ENCODE assay signal across 8 cellular contexts in genomic region chr11:843818-844692, GRCh38. TPM values are rescaled to one million over a fixed set of nuclear protein-coding genes. Genes with fewer than 3 reads are reported as not detected.
DNase-seq lines count a peak whose midpoint lies in the region; ATAC-seq, FAIRE-seq and TF ChIP-seq lines count a peak whose summit lies in the region.

No MANE protein-coding gene starts in this region.

- peaks cover 24% of the 10 kb centered on the region for H3K36me3 Mint-ChIP-seq in stimulated activated effector memory CD8-positive, alpha-beta T cell treated with anti-CD3 and anti-CD28 coated beads, Interleukin-12 subunit alpha, Interleukin-12 subunit beta, amount 100 ng/mL, for 72 hours

- DNase-seq in ELR (ENCODE audit: low read depth), result peak; percentile 92
- peak; percentile 53 for DNase-seq in NCI-H69 (lab: John Stamatoyannopoulos, UW)
- DNase-seq in cardiac fibroblast (ENCODE audit: low read depth in 2 of 2), result peak; percentile 95 to 99
- no peak for DNase-seq in keratinocyte (ENCODE audit: low read depth, low spot score)
- no peak for DNase-seq in stimulated activated effector memory CD8-positive, alpha-beta T cell treated with anti-CD3 and anti-CD28 coated beads, Interleukin-12 subunit alpha, Interleukin-12 subunit beta, amount 100 ng/mL, for 72 hours (ENCODE audit: low spot score in 2 of 2)
- DNase-seq in SHP77 treated with DMSO at 0.1 percent for 48 hours (lab: John Stamatoyannopoulos, UW), result no peak
- DNase-seq in HPDE6-E6E7 (ENCODE audit: extremely low spot score), result no peak

- no peaks in the 10 kb centered on the region for H3K27me3 ChIP-seq in keratinocyte (ENCODE audit: control insufficient read depth, extremely low read depth, insufficient read depth, low read length)

- peak overlapping the region; percentile 90 for H3K9ac ChIP-seq in keratinocyte (ENCODE audit: control insufficient read depth, extremely low read depth, insufficient read depth, low read length)

- peak overlapping the region; percentile 74 for H3K27ac ChIP-seq in keratinocyte (ENCODE audit: control insufficient read depth, insufficient read depth, low read length)

- H4K20me1 ChIP-seq in keratinocyte (ENCODE audit: control insufficient read depth, extremely low read depth, insufficient read depth, low read length), result peaks cover 23% of the 10 kb centered on the region

- H3K9me3 ChIP-seq in keratinocyte (ENCODE audit: control insufficient read depth, low read depth, low read length), result no peaks in the 10 kb centered on the region

- H3K4me2 ChIP-seq in keratinocyte (ENCODE audit: control insufficient read depth, extremely low read depth, insufficient read depth, low read depth, low read length), result peak overlapping the region; percentile 90

- H3K79me2 ChIP-seq in keratinocyte (ENCODE audit: control insufficient read depth, insufficient read depth, low read length), result peaks cover 51% of the 10 kb centered on the region

- peak; percentile 60 for FAIRE-seq in keratinocyte (lab: Jason Lieb, UNC)

- H3K36me3 ChIP-seq in keratinocyte (ENCODE audit: control insufficient read depth in 2 of 2, extremely low read depth in 1 of 2, insufficient read depth in 2 of 2, low read length in 2 of 2), result peaks cover 6 to 20% of the 10 kb centered on the region in 2 experiments

- peak overlapping the region; percentile 43 for H3K27ac Mint-ChIP-seq in stimulated activated effector memory CD8-positive, alpha-beta T cell treated with anti-CD3 and anti-CD28 coated beads, Interleukin-12 subunit alpha, Interleukin-12 subunit beta, amount 100 ng/mL, for 72 hours

- peaks cover 5% of the 10 kb centered on the region for H3K9me1 ChIP-seq in keratinocyte (ENCODE audit: control insufficient read depth, extremely low read depth, insufficient read depth, low read length)

- peak overlapping the region; percentile 77 for H3K4me3 Mint-ChIP-seq in stimulated activated effector memory CD8-positive, alpha-beta T cell treated with anti-CD3 and anti-CD28 coated beads, Interleukin-12 subunit alpha, Interleukin-12 subunit beta, amount 100 ng/mL, for 72 hours

- H3K9me3 Mint-ChIP-seq in stimulated activated effector memory CD8-positive, alpha-beta T cell treated with anti-CD3 and anti-CD28 coated beads, Interleukin-12 subunit alpha, Interleukin-12 subunit beta, amount 100 ng/mL, for 72 hours, result no peaks in the 10 kb centered on the region

- peaks cover 62% of the 10 kb centered on the region for H3K4me1 ChIP-seq in keratinocyte (ENCODE audit: control insufficient read depth, extremely low read depth, insufficient read depth, low read length)

- dilution Hi-C loops in keratinocyte (cut with MboI; ENCODE audit: extremely low pct_ligation_motif_present, low sequenced_read_pairs), result no loop called here

- peaks cover 27% of the 10 kb centered on the region for H3K4me1 Mint-ChIP-seq in stimulated activated effector memory CD8-positive, alpha-beta T cell treated with anti-CD3 and anti-CD28 coated beads, Interleukin-12 subunit alpha, Interleukin-12 subunit beta, amount 100 ng/mL, for 72 hours

- ATAC-seq in stimulated activated effector memory CD8-positive, alpha-beta T cell treated with anti-CD3 and anti-CD28 coated beads, Interleukin-12 subunit alpha, Interleukin-12 subunit beta, amount 100 ng/mL, for 72 hours, result no peak
- no peak for ATAC-seq in GM19395 (IDR thresholded peaks at IDR 0.05; ENCODE audit: unreplicated experiment)

- TF ChIP-seq CTCF in cardiac fibroblast (IDR thresholded peaks at IDR 0.05; ENCODE audit: low read depth, low read length), result no peak
- TF ChIP-seq CTCF in keratinocyte (optimal IDR thresholded peaks at IDR 0.05 in 1 of 3, IDR thresholded peaks at IDR 0.05 in 1 of 3, conservative IDR thresholded peaks at IDR 0.05 in 1 of 3; ENCODE audit: extremely low read depth in 1 of 3, insufficient read depth in 2 of 3, low read length in 3 of 3), result peak in 1 of 3 experiments; percentile 5

- H3K4me3 ChIP-seq in cardiac fibroblast (replicated peaks in 1 of 2; ENCODE audit: low read depth in 2 of 2, low read length in 2 of 2), result peak overlapping the region; percentile 66 to 73
- H3K4me3 ChIP-seq in keratinocyte (ENCODE audit: control insufficient read depth in 2 of 3, extremely low read depth in 1 of 3, insufficient read depth in 2 of 3, low read depth in 1 of 3, low read length in 3 of 3), result peak overlapping the region; percentile 92 to 96 (median 95)

- H2AFZ ChIP-seq in keratinocyte (ENCODE audit: control insufficient read depth, low read length), result no peak overlapping the region

RNA-seq across cellular contexts. Expression of gene TSPAN4, which starts 1.4 kb away (rescaled TPM):
- polyA plus RNA-seq in keratinocyte, result 42.1 to 73.0 TPM (median 70.8 TPM) in 3 replicates
- polyA plus RNA-seq in keratinocyte (2011; ENCODE audit: low read depth), result 14.6 TPM
- polyA plus RNA-seq in keratinocyte (2011; cell fraction: cytosol; rRNA removed), result 25.9 and 74.4 TPM in 2 replicates
- 97.5 and 133 TPM in 2 replicates for polyA plus RNA-seq in keratinocyte (2011; cell fraction: nucleus; rRNA removed)
- polyA plus RNA-seq in keratinocyte (2012; ENCODE audit: low replicate concordance), result 53.2 and 84.1 TPM in 2 replicates
- polyA minus RNA-seq in keratinocyte, result 45.2 to 67.9 TPM (median 59.9 TPM) in 3 replicates
- 67.5 TPM for polyA minus RNA-seq in keratinocyte (2011; cell fraction: cytosol; rRNA and poly(A)+ RNA removed)
- 28.2 and 31.7 TPM in 2 replicates for polyA minus RNA-seq in keratinocyte (2011; cell fraction: nucleus; rRNA and poly(A)+ RNA removed)

RNA-seq across cellular contexts. Expression of gene POLR2L, which starts 1.7 kb away (rescaled TPM):
- polyA plus RNA-seq in keratinocyte, result 145 to 308 TPM (median 245 TPM) in 3 replicates
- polyA plus RNA-seq in keratinocyte (2011; ENCODE audit: low read depth), result 53.9 TPM
- polyA plus RNA-seq in keratinocyte (2011; cell fraction: cytosol; rRNA removed), result 254 and 686 TPM in 2 replicates
- polyA plus RNA-seq in keratinocyte (2011; cell fraction: nucleus; rRNA removed), result 57.9 and 117 TPM in 2 replicates
- polyA plus RNA-seq in keratinocyte (2012; ENCODE audit: low replicate concordance), result 439 and 595 TPM in 2 replicates
- 169 to 422 TPM (median 281 TPM) in 3 replicates for polyA minus RNA-seq in keratinocyte
- polyA minus RNA-seq in keratinocyte (2011; cell fraction: cytosol; rRNA and poly(A)+ RNA removed), result 635 TPM
- polyA minus RNA-seq in keratinocyte (2011; cell fraction: nucleus; rRNA and poly(A)+ RNA removed), result 83.4 and 100 TPM in 2 replicates

RNA-seq across cellular contexts. Expression of gene CD151, which starts 11.3 kb away (rescaled TPM):
- polyA plus RNA-seq in keratinocyte, result 434 to 997 TPM (median 500 TPM) in 3 replicates
- 184 TPM for polyA plus RNA-seq in keratinocyte (2011; ENCODE audit: low read depth)
- 356 and 591 TPM in 2 replicates for polyA plus RNA-seq in keratinocyte (2011; cell fraction: cytosol; rRNA removed)
- 672 and 821 TPM in 2 replicates for polyA plus RNA-seq in keratinocyte (2011; cell fraction: nucleus; rRNA removed)
- polyA plus RNA-seq in keratinocyte (2012; ENCODE audit: low replicate concordance), result 312 and 611 TPM in 2 replicates
- polyA minus RNA-seq in keratinocyte, result 548 to 874 TPM (median 870 TPM) in 3 replicates
- 641 TPM for polyA minus RNA-seq in keratinocyte (2011; cell fraction: cytosol; rRNA and poly(A)+ RNA removed)
- 486 and 491 TPM in 2 replicates for polyA minus RNA-seq in keratinocyte (2011; cell fraction: nucleus; rRNA and poly(A)+ RNA removed)

RNA-seq across cellular contexts. Expression of gene CRACR2B, which starts 16.3 kb away (rescaled TPM):
- polyA plus RNA-seq in keratinocyte, result 0.17 to 1.1 TPM (median 0.34 TPM) in 3 replicates
- 0.15 TPM for polyA plus RNA-seq in keratinocyte (2011; ENCODE audit: low read depth)
- 0.22 and 0.62 TPM in 2 replicates for polyA plus RNA-seq in keratinocyte (2011; cell fraction: cytosol; rRNA removed)
- polyA plus RNA-seq in keratinocyte (2011; cell fraction: nucleus; rRNA removed), result 0.47 and 0.84 TPM in 2 replicates
- polyA plus RNA-seq in keratinocyte (2012; ENCODE audit: low replicate concordance), result 0.31 and 0.87 TPM in 2 replicates
- 0.20 TPM in 1 of 3 replicates, not detected in the others for polyA minus RNA-seq in keratinocyte
- polyA minus RNA-seq in keratinocyte (2011; cell fraction: cytosol; rRNA and poly(A)+ RNA removed), result 3.1 TPM
- not detected in 2 replicates for polyA minus RNA-seq in keratinocyte (2011; cell fraction: nucleus; rRNA and poly(A)+ RNA removed)

RNA-seq across cellular contexts. Expression of gene PNPLA2, which starts 25.3 kb away (rescaled TPM):
- polyA plus RNA-seq in keratinocyte, result 5.3 to 14.3 TPM (median 10.2 TPM) in 3 replicates
- polyA plus RNA-seq in keratinocyte (2011; ENCODE audit: low read depth), result 7.8 TPM
- polyA plus RNA-seq in keratinocyte (2011; cell fraction: cytosol; rRNA removed), result 7.5 and 14.2 TPM in 2 replicates
- polyA plus RNA-seq in keratinocyte (2011; cell fraction: nucleus; rRNA removed), result 62.4 and 82.8 TPM in 2 replicates
- polyA plus RNA-seq in keratinocyte (2012; ENCODE audit: low replicate concordance), result 23.7 and 65.0 TPM in 2 replicates
- polyA minus RNA-seq in keratinocyte, result 14.7 to 28.3 TPM (median 22.9 TPM) in 3 replicates
- 16.7 TPM for polyA minus RNA-seq in keratinocyte (2011; cell fraction: cytosol; rRNA and poly(A)+ RNA removed)
- 29.9 and 33.8 TPM in 2 replicates for polyA minus RNA-seq in keratinocyte (2011; cell fraction: nucleus; rRNA and poly(A)+ RNA removed)

Comparison
In these comparisons a context has a peak if more than half of its experiments do, and no peak if none do; other contexts are left out.
1. DNase-seq: peak in ELR (single experiment), NCI-H69 (single experiment) and cardiac fibroblast (2 of 2); none in keratinocyte (single experiment), stimulated activated effector memory CD8-positive, alpha-beta T cell treated with anti-CD3 and anti-CD28 coated beads, Interleukin-12 subunit alpha, Interleukin-12 subunit beta, amount 100 ng/mL, for 72 hours (0 of 2), SHP77 treated with DMSO at 0.1 percent for 48 hours (single experiment) and HPDE6-E6E7 (single experiment).